In the genomic region with DNA sequence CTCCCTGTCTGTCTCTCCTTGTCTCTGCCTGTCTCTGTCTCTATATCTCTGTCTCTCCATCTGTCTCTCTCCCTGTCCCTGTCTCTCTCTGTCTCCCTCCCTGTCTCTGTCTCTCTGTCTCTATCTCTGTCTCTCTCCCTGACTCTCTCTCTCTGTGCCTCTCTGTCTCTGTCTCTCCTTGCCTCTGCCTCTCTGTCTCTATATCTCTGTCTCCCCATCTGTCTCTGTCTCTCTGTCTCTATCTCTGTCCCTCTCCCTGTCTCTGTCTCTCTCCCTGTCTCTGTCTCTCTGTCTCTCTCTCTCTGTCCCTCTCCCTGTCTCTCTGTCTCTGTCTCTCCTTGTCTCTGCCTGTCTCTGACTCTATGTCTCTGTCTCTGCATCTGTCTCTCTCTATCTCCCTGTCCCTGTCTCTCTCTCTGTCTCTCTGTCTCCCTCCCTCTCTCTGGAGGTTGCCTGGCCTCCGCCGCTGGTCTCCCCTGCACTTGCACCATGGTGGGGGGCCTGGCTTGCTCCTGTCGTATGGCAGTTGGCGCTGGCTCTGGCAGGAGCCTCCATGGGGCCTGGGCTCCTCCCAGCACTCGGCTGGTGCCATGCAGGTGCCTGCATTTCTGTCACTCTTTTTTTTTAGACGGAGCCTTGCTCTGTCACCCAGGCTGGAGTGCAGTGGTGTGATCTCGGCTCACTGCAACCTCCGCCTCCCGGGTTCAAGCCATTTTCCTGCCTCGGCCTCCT, we compare ENCODE assay signal across 12 cellular contexts. TPM values are rescaled to one million over a fixed set of nuclear protein-coding genes. Genes with fewer than 3 reads are reported as not detected.
DNase-seq lines count a peak whose midpoint lies in the region; ATAC-seq, FAIRE-seq and TF ChIP-seq lines count a peak whose summit lies in the region.
"Had no signal": no experiment of that assay in that cellular context is flagged by ENCODE, and none has a peak within 500 bp of the region (broad histone marks: within the 10 kb centered on the region; RNA-seq: fewer than 3 reads in every experiment).

No MANE protein-coding gene starts in this region.

- no peak overlapping the region for H3K18ac ChIP-seq in H9 (ENCODE audit: insufficient read length, low read depth, low read length)
- H3K18ac ChIP-seq in H1 (ENCODE audit: extremely low read depth, low read length) = no peak overlapping the region
- H3K18ac ChIP-seq in neuronal stem cell (ENCODE audit: low read length) = peak overlapping the region; percentile 88

- no peak overlapping the region for H2BK20ac ChIP-seq in H9 (ENCODE audit: low read depth, low read length, poor library complexity, severe bottlenecking)
- peak overlapping the region; percentile 61; the same call in 1 of the 2 replicates for H2BK20ac ChIP-seq in H1 (ENCODE audit: low read length)

- no peak overlapping the region for H3K56ac ChIP-seq in H9 (ENCODE audit: insufficient read length, low read depth, low read length)
- H3K56ac ChIP-seq in H1 (replicated peaks; ENCODE audit: insufficient read length, low read depth, low read length) = no peak overlapping the region

- DNase-seq in BE2C (peak; percentile 8), H9 (no peak), H1 (ENCODE audit: low read depth in 1 of 2, low spot score in 2 of 2) (no peak), neuronal stem cell (ENCODE audit: low spot score) (no peak)
- DNase-seq in activated naive CD8-positive, alpha-beta T cell treated with anti-CD3 and anti-CD28 coated beads, Interleukin-2, amount 50 U/mL, for 24 hours = no peak
- DNase-seq: Kasumi-1, NCI-H1105 treated with DMSO at 0.1 percent for 48 hours, NCI-H1930, NCI-H510A treated with DMSO at 0.1 percent for 48 hours had no signal

- H3K9ac ChIP-seq in H9 (ENCODE audit: extremely low read depth, insufficient read length, low read length) (no peak overlapping the region), H1 (replicated peaks in 1 of 4; ENCODE audit: extremely low read depth in 1 of 4, low read depth in 3 of 4, low read length in 3 of 4) (no peak overlapping the region), neuronal stem cell (ENCODE audit: low read depth, low read length, poor library complexity) (peak overlapping the region; percentile 18)

- ATAC-seq in GM21390 (IDR thresholded peaks at IDR 0.05; ENCODE audit: unreplicated experiment) (no peak), GM18861 (IDR thresholded peaks at IDR 0.05; ENCODE audit: unreplicated experiment) (no peak)
- no peak for ATAC-seq in activated naive CD8-positive, alpha-beta T cell treated with anti-CD3 and anti-CD28 coated beads, Interleukin-2, amount 50 U/mL, for 24 hours

- H3K27ac ChIP-seq in H9 (ENCODE audit: insufficient read length, low read depth, low read length) = no peak overlapping the region
- no peak overlapping the region for H3K27ac ChIP-seq in H1 (ENCODE audit: low read depth, low read length)
- H3K27ac ChIP-seq in neuronal stem cell (replicated peaks; ENCODE audit: low read length) = no peak overlapping the region

- H2AFZ ChIP-seq in H9 (ENCODE audit: low read length) (no peak overlapping the region), H1 (ENCODE audit: low read length) (no peak overlapping the region), neuronal stem cell (ENCODE audit: low read length) (no peak overlapping the region)

- H3K4me2 ChIP-seq in H9 (ENCODE audit: insufficient read depth, insufficient read length, low read length) (peak overlapping the region; percentile 20), H1 (ENCODE audit: insufficient read depth in 1 of 2, low read depth in 2 of 2, low read length in 2 of 2) (peak overlapping the region in 1 of 2 experiments; percentile 26; a peak in 1 of 4 replicates), neuronal stem cell (ENCODE audit: insufficient read depth, low read length, poor library complexity, severe bottlenecking) (no peak overlapping the region)

- no peaks in the 10 kb centered on the region for H3K79me2 ChIP-seq in H9 (ENCODE audit: insufficient read depth, low read length)
- no peaks in the 10 kb centered on the region for H3K79me2 ChIP-seq in H1 (ENCODE audit: control insufficient read depth in 1 of 2, insufficient read depth in 2 of 2, low read length in 2 of 2)

- peaks cover 11% of the 10 kb centered on the region for H3K27me3 Mint-ChIP-seq in H9 (ENCODE audit: low read depth)
- H3K27me3 Mint-ChIP-seq in activated naive CD8-positive, alpha-beta T cell treated with anti-CD3 and anti-CD28 coated beads, Interleukin-2, amount 50 U/mL, for 24 hours = peaks cover 3% of the 10 kb centered on the region

- H3K23me2 ChIP-seq in H9 (ENCODE audit: insufficient read length, low read depth, low read length, poor library complexity, severe bottlenecking) (no peaks in the 10 kb centered on the region), H1 (ENCODE audit: low read depth, low read length) (no peaks in the 10 kb centered on the region; the same call in 1 of the 2 replicates)

- H3K36me3 ChIP-seq in BE2C (no peaks in the 10 kb centered on the region), H1 (ENCODE audit: control insufficient read depth in 2 of 4, insufficient read depth in 4 of 4, low read length in 3 of 4) (peaks cover 0 to 2% (median 0%) of the 10 kb centered on the region in 4 experiments; a peak in 1 of 8 replicates), neuronal stem cell (replicated peaks in 1 of 2; ENCODE audit: control insufficient read depth in 2 of 2, insufficient read depth in 2 of 2, low read length in 2 of 2) (no peaks in the 10 kb centered on the region)

- TF ChIP-seq CTCF in BE2C (IDR thresholded peaks at IDR 0.05; ENCODE audit: low read depth, low read length) = no peak
- TF ChIP-seq CTCF in H9 (conservative IDR thresholded peaks at IDR 0.05) = no peak
- TF ChIP-seq CTCF in H1 (IDR thresholded peaks at IDR 0.05; ENCODE audit: control extremely low read depth in 1 of 3, insufficient read depth in 1 of 3, low read depth in 1 of 3, low read length in 3 of 3) = no peak

- no peak overlapping the region for H2BK12ac ChIP-seq in H9 (ENCODE audit: insufficient read length, low read depth, low read length)
- 0 out of 2 replicates have a peak overlapping the region, but pooled peaks have one; percentile 1 for H2BK12ac ChIP-seq in H1 (ENCODE audit: low read depth, low read length)
- H2BK12ac ChIP-seq in neuronal stem cell (ENCODE audit: low read length) = peak overlapping the region; percentile 69

- H3K9me3 ChIP-seq in BE2C (no peaks in the 10 kb centered on the region), H9 (ENCODE audit: control insufficient read depth, low read depth, low read length) (no peaks in the 10 kb centered on the region), H1 (ENCODE audit: insufficient read depth in 2 of 2, low read depth in 1 of 2, low read length in 1 of 2) (no peaks in the 10 kb centered on the region), neuronal stem cell (replicated peaks in 1 of 2; ENCODE audit: control insufficient read depth in 2 of 2, insufficient read depth in 1 of 2, low read depth in 1 of 2, low read length in 2 of 2) (no peaks in the 10 kb centered on the region)

- WGBS in H9 (ENCODE audit: extremely low coverage, insufficient read length, low lambda C conversion rate) = no CpG with 5 or more reads among the region's 10 CpGs
- WGBS in H1 (ENCODE audit: extremely low coverage in 1 of 2, insufficient coverage in 1 of 2, insufficient read length in 1 of 2, insufficient replicate concordance in 2 of 2, low coverage in 1 of 2, low lambda C conversion rate in 2 of 2, missing lambda C conversion rate in 1 of 2), 2 experiments = 92% methylated on average over 9 of the region's 10 CpGs; no CpG with 5 or more reads in 1 of the 2 experiments
- WGBS in neuronal stem cell (ENCODE audit: extremely low coverage in 2 of 2, insufficient read length in 2 of 2, insufficient replicate concordance in 1 of 2), 2 donors = no CpG with 5 or more reads among the region's 10 CpGs

- H3K36me3 Mint-ChIP-seq in H9 (ENCODE audit: insufficient read depth in 1 of 3, low read depth in 3 of 3) = peaks cover 0 to 7% (median 0%) of the 10 kb centered on the region in 3 experiments; a peak in 2 of 7 replicates
- H3K36me3 Mint-ChIP-seq in activated naive CD8-positive, alpha-beta T cell treated with anti-CD3 and anti-CD28 coated beads, Interleukin-2, amount 50 U/mL, for 24 hours (ENCODE audit: low read depth) = no peaks in the 10 kb centered on the region

- H3K79me1 ChIP-seq in H9 (ENCODE audit: insufficient read depth, low read depth, low read length, poor library complexity, severe bottlenecking) = no peaks in the 10 kb centered on the region
- no peaks in the 10 kb centered on the region for H3K79me1 ChIP-seq in H1 (ENCODE audit: low read depth, low read length)
- H3K79me1 ChIP-seq in neuronal stem cell (ENCODE audit: low read depth, low read length) = no peaks in the 10 kb centered on the region

- peaks cover 23 to 31% of the 10 kb centered on the region in 2 experiments for H3K4me1 Mint-ChIP-seq in H9
- H3K4me1 Mint-ChIP-seq in activated naive CD8-positive, alpha-beta T cell treated with anti-CD3 and anti-CD28 coated beads, Interleukin-2, amount 50 U/mL, for 24 hours = peaks cover 4% of the 10 kb centered on the region

- no peak overlapping the region for H3K14ac ChIP-seq in H9 (ENCODE audit: insufficient read depth, low read length)
- no peak overlapping the region for H3K14ac ChIP-seq in H1 (ENCODE audit: insufficient read length)
- no peak overlapping the region for H3K14ac ChIP-seq in neuronal stem cell (ENCODE audit: low read length)

- H4K5ac ChIP-seq in H9 (ENCODE audit: insufficient read length, low read depth, low read length) (no peak overlapping the region), H1 (ENCODE audit: insufficient read length, low read depth, low read length) (no peak overlapping the region)

- H2AK5ac ChIP-seq in H9 (ENCODE audit: insufficient read length, low read length) = no peak overlapping the region
- no peak overlapping the region for H2AK5ac ChIP-seq in H1 (ENCODE audit: low read depth, low read length)
- H2AK5ac ChIP-seq in neuronal stem cell (ENCODE audit: low read depth, low read length) = no peak overlapping the region

- no peak for FAIRE-seq in H1 (lab: Jason Lieb, UNC)
- FAIRE-seq: H54 had no signal

- H4K8ac ChIP-seq in H9 (replicated peaks; ENCODE audit: insufficient read length, low read depth, low read length) (no peak overlapping the region), H1 (ENCODE audit: extremely low read depth, insufficient read depth, low read length) (no peak overlapping the region), neuronal stem cell (ENCODE audit: low read depth, low read length) (no peak overlapping the region)

- TF ChIP-seq RAD21 in H1 (IDR thresholded peaks at IDR 0.05 in 1 of 2, conservative IDR thresholded peaks at IDR 0.05 in 1 of 2; ENCODE audit: low read depth in 2 of 2, low read length in 2 of 2) = no peak

- H3K4me3 ChIP-seq in BE2C (ENCODE audit: low read depth, low read length) (no peak overlapping the region), H1 (ENCODE audit: extremely low read depth in 1 of 4, insufficient read depth in 2 of 4, low read depth in 3 of 4, low read length in 4 of 4) (no peak overlapping the region), neuronal stem cell (ENCODE audit: low read length in 2 of 2) (no peak overlapping the region)

- no peak overlapping the region for H2BK5ac ChIP-seq in H9 (ENCODE audit: insufficient read length, low read length)
- no peak overlapping the region; the same call in 1 of the 2 replicates for H2BK5ac ChIP-seq in H1 (ENCODE audit: low read depth, low read length)
- H2BK5ac ChIP-seq in neuronal stem cell (ENCODE audit: low read length) = no peak overlapping the region

- H3K27ac Mint-ChIP-seq in H9 = no peak overlapping the region
- H3K27ac Mint-ChIP-seq in activated naive CD8-positive, alpha-beta T cell treated with anti-CD3 and anti-CD28 coated beads, Interleukin-2, amount 50 U/mL, for 24 hours = no peak overlapping the region

- TF ChIP-seq EP300 in H1 (IDR thresholded peaks at IDR 0.05; ENCODE audit: borderline replicate concordance in 1 of 2, low read depth in 2 of 2, low read length in 2 of 2) = no peak

- TF ChIP-seq POLR2A in H1 (IDR thresholded peaks at IDR 0.05; ENCODE audit: control extremely low read depth in 1 of 2, low read depth in 2 of 2, low read length in 2 of 2) = no peak

- H3K4me3 Mint-ChIP-seq in H9 = peak overlapping the region in 1 of 2 experiments; percentile 4; a peak in 2 of 5 replicates
- no peak overlapping the region for H3K4me3 Mint-ChIP-seq in activated naive CD8-positive, alpha-beta T cell treated with anti-CD3 and anti-CD28 coated beads, Interleukin-2, amount 50 U/mL, for 24 hours

- H4K20me1 ChIP-seq in H9 (ENCODE audit: control insufficient read depth, insufficient read depth, insufficient read length) (no peaks in the 10 kb centered on the region), H1 (replicated peaks in 1 of 2; ENCODE audit: control insufficient read depth in 1 of 2, insufficient read depth in 2 of 2, low read length in 2 of 2) (no peaks in the 10 kb centered on the region)

- no peak overlapping the region for H3K23ac ChIP-seq in H9 (ENCODE audit: insufficient read length, low read depth, low read length)
- no peak overlapping the region for H3K23ac ChIP-seq in H1 (ENCODE audit: insufficient read length)
- no peak overlapping the region for H3K23ac ChIP-seq in neuronal stem cell (ENCODE audit: low read depth, low read length, poor library complexity)

- peaks cover 0 to 4% of the 10 kb centered on the region in 2 experiments; a peak in 1 of 5 replicates for H3K9me3 Mint-ChIP-seq in H9
- no peaks in the 10 kb centered on the region for H3K9me3 Mint-ChIP-seq in activated naive CD8-positive, alpha-beta T cell treated with anti-CD3 and anti-CD28 coated beads, Interleukin-2, amount 50 U/mL, for 24 hours

- no peak overlapping the region for H3T11ph ChIP-seq in H9 (ENCODE audit: low read length)

- H3K4ac ChIP-seq in H9 (ENCODE audit: low read depth, low read length) (no peak overlapping the region), H1 (replicated peaks; ENCODE audit: insufficient read length, low read depth, low read length) (no peak overlapping the region), neuronal stem cell (ENCODE audit: low read length) (no peak overlapping the region)

- no peak overlapping the region for H4K91ac ChIP-seq in H9 (ENCODE audit: insufficient read length, low read depth, low read length)
- no peak overlapping the region for H4K91ac ChIP-seq in H1 (replicated peaks; ENCODE audit: insufficient read length, low read length)
- no peak overlapping the region for H4K91ac ChIP-seq in neuronal stem cell (ENCODE audit: low read depth, low read length, poor library complexity)

- POLR2A ChIA-PET in H1 (lab: Charles Lee; ENCODE audit: partially characterized antibody) = interaction anchor here (0.9 to 3.1 kb wide), 3 partner anchors 7 to 52 kb away, joined by 3 to 22 read pairs (median 3); no protein-coding TSS in a partner anchor

- H3K27me3 ChIP-seq in BE2C (no peaks in the 10 kb centered on the region), H9 (ENCODE audit: insufficient read depth, low read length) (no peaks in the 10 kb centered on the region), H1 (replicated peaks in 1 of 4; ENCODE audit: control insufficient read depth in 3 of 4, extremely low read depth in 1 of 4, insufficient read depth in 3 of 4, low read length in 3 of 4) (no peaks in the 10 kb centered on the region; a peak in 1 of 7 replicates), neuronal stem cell (ENCODE audit: control insufficient read depth in 3 of 3, insufficient read depth in 3 of 3, low read depth in 1 of 3, low read length in 3 of 3) (no peaks in the 10 kb centered on the region)

- no peak overlapping the region for H2BK15ac ChIP-seq in H9 (ENCODE audit: low read depth, low read length)
- peak overlapping the region; percentile 16; the same call in 1 of the 2 replicates for H2BK15ac ChIP-seq in H1 (ENCODE audit: low read length)
- H2BK15ac ChIP-seq in neuronal stem cell (ENCODE audit: low read length) = no peak overlapping the region

- no peak overlapping the region for H2BK120ac ChIP-seq in H9 (ENCODE audit: low read depth, low read length, poor library complexity, severe bottlenecking)
- no peak overlapping the region for H2BK120ac ChIP-seq in H1 (replicated peaks; ENCODE audit: low read depth, low read length)
- no peak overlapping the region for H2BK120ac ChIP-seq in neuronal stem cell (ENCODE audit: low read depth, low read length)

- peaks cover 4% of the 10 kb centered on the region; the same call in 1 of the 2 replicates for H3K4me1 ChIP-seq in BE2C
- peaks cover 2% of the 10 kb centered on the region; the same call in 1 of the 2 replicates for H3K4me1 ChIP-seq in H9 (ENCODE audit: insufficient read depth, low read length)
- peaks cover 0 to 17% (median 10%) of the 10 kb centered on the region in 4 experiments; a peak in 6 of 7 replicates for H3K4me1 ChIP-seq in H1 (replicated peaks in 1 of 4; ENCODE audit: control insufficient read depth in 3 of 4, insufficient read depth in 4 of 4, low read length in 3 of 4)
- peaks cover 6 to 12% of the 10 kb centered on the region in 2 donors for H3K4me1 ChIP-seq in neuronal stem cell (ENCODE audit: control insufficient read depth in 2 of 2, insufficient read depth in 1 of 2, low read depth in 1 of 2, low read length in 2 of 2)

- CTCF ChIA-PET in H1 (lab: Charles Lee; ENCODE audit: partially characterized antibody) = interaction anchor here (0.9 kb wide), 1 partner anchor 27 kb away, joined by 4 read pairs; no protein-coding TSS in a partner anchor

RNA-seq across cellular contexts. Expression of a gene that starts 28.3 kb away (rescaled TPM):
- polyA plus RNA-seq in BE2C (2012; ENCODE audit: insufficient read depth, insufficient read length, low read depth) = 3.2 TPM
- total RNA-seq in H9 (2021) = 14.8 and 16.0 TPM in 2 replicates
- total RNA-seq in H1 (2021; fragmentation: NEBNext Ultra II Directional; extraction: Animal tissue kit (Norgen Biotek cat#: 25700)) = 34.4 and 41.3 TPM in 2 replicates
- 53.8 and 55.7 TPM in 2 replicates for polyA plus RNA-seq in H1 (2011; rRNA removed)
- 44.7 TPM for polyA plus RNA-seq in H1 (2011; cell fraction: cytosol; rRNA removed)
- 141 TPM for polyA plus RNA-seq in H1 (2011; cell fraction: nucleus; rRNA removed)
- 22.5 to 51.9 TPM (median 46.7 TPM) in 4 replicates for polyA plus RNA-seq in H1 (2012, experiment 1 of 2)
- polyA plus RNA-seq in H1 (2012, experiment 2 of 2) = 23.0 TPM
- polyA plus RNA-seq in H1 (2013, experiment 1 of 2) = 35.2 TPM
- 33.5 TPM for polyA plus RNA-seq in H1 (2013, experiment 2 of 2)
- 17.4 and 19.1 TPM in 2 replicates for polyA minus RNA-seq in H1 (2011; rRNA and poly(A)+ RNA removed)
- polyA minus RNA-seq in H1 (2011; cell fraction: cytosol; rRNA and poly(A)+ RNA removed) = 24.2 TPM
- 47.2 TPM for polyA minus RNA-seq in H1 (2011; cell fraction: nucleus; rRNA and poly(A)+ RNA removed)
- polyA plus RNA-seq in neuronal stem cell (2013, experiment 1 of 2) = 4.2 TPM
- 3.8 TPM for polyA plus RNA-seq in neuronal stem cell (2013, experiment 2 of 2)

RNA-seq across cellular contexts. Expression of a gene that starts 37.9 kb away (rescaled TPM):
- 43.2 TPM for polyA plus RNA-seq in BE2C (2012; ENCODE audit: insufficient read depth, insufficient read length, low read depth)
- 52.7 and 57.2 TPM in 2 replicates for total RNA-seq in H9 (2021)
- 44.1 and 48.5 TPM in 2 replicates for total RNA-seq in H1 (2021; fragmentation: NEBNext Ultra II Directional; extraction: Animal tissue kit (Norgen Biotek cat#: 25700))
- 13.0 and 26.4 TPM in 2 replicates for polyA plus RNA-seq in H1 (2011; rRNA removed)
- polyA plus RNA-seq in H1 (2011; cell fraction: cytosol; rRNA removed) = 11.9 TPM
- polyA plus RNA-seq in H1 (2011; cell fraction: nucleus; rRNA removed) = 127 TPM
- 26.7 to 43.8 TPM (median 39.0 TPM) in 4 replicates for polyA plus RNA-seq in H1 (2012, experiment 1 of 2)
- polyA plus RNA-seq in H1 (2012, experiment 2 of 2) = 26.9 TPM
- polyA plus RNA-seq in H1 (2013, experiment 1 of 2) = 23.4 TPM
- 23.0 TPM for polyA plus RNA-seq in H1 (2013, experiment 2 of 2)
- polyA minus RNA-seq in H1 (2011; rRNA and poly(A)+ RNA removed) = 12.9 and 16.5 TPM in 2 replicates
- polyA minus RNA-seq in H1 (2011; cell fraction: cytosol; rRNA and poly(A)+ RNA removed) = 29.4 TPM
- 42.7 TPM for polyA minus RNA-seq in H1 (2011; cell fraction: nucleus; rRNA and poly(A)+ RNA removed)
- 21.6 TPM for polyA plus RNA-seq in neuronal stem cell (2013, experiment 1 of 2)
- polyA plus RNA-seq in neuronal stem cell (2013, experiment 2 of 2) = 22.4 TPM
